In genomic region chr20:49880177-49880576, GRCh38 we compare ENCODE assay signal across 31 cellular contexts. TPM values are rescaled to one million over a fixed set of nuclear protein-coding genes. Genes with fewer than 3 reads are reported as not detected.
DNase-seq lines count a peak whose midpoint lies in the region; ATAC-seq and TF ChIP-seq lines count a peak whose summit lies in the region.
"Had no signal": no experiment of that assay in that cellular context is flagged by ENCODE, and none has a peak within 500 bp of the region (broad histone marks: within the 10 kb centered on the region; RNA-seq: fewer than 3 reads in every experiment).

No MANE protein-coding gene starts in this region.

- no peaks in the 10 kb centered on the region for H3K4me1 Mint-ChIP-seq in CD4-positive, alpha-beta T cell (ENCODE audit: low read depth)
- H3K4me1 Mint-ChIP-seq: H9; stimulated activated memory B cell treated with anti-CD40 and anti-IgM and Interleukin-4, amounts not matched to agents 10 μg/mL and 1 μg/mL and 100 μg/mL, for 72 hours; WTC11 had no signal

- H3K36me3 Mint-ChIP-seq in CD4-positive, alpha-beta T cell (ENCODE audit: low read depth): peaks cover 84% of the 10 kb centered on the region
- H3K36me3 Mint-ChIP-seq: IgD-negative memory B cell, WTC11 had no signal

- H3K36me3 ChIP-seq in MG63: peaks cover 34% of the 10 kb centered on the region

- H3K27me3 ChIP-seq in CD4-positive, alpha-beta T cell (ENCODE audit: control insufficient read depth, insufficient read depth, low read length): no peaks in the 10 kb centered on the region
- H3K27me3 ChIP-seq in MG63: no peaks in the 10 kb centered on the region
- H3K27me3 ChIP-seq: Peyer's patch, tibial nerve had no signal

- no peaks in the 10 kb centered on the region for H3K27me3 Mint-ChIP-seq in CD4-positive, alpha-beta T cell
- H3K27me3 Mint-ChIP-seq: effector memory CD8-positive, alpha-beta T cell; IgD-negative memory B cell; natural killer cell treated with Interleukin-12 subunit alpha and Interleukin-12 subunit beta and Interleukin-15 and Interleukin-18, amount 100 ng/mL, for 72 hours; stimulated activated memory B cell treated with anti-CD40 and anti-IgM and Interleukin-4, amounts not matched to agents 10 μg/mL and 1 μg/mL and 100 μg/mL, for 72 hours had no signal

- TF ChIP-seq CTCF in CD4-positive, alpha-beta T cell (IDR thresholded peaks at IDR 0.05): no peak
- TF ChIP-seq CTCF in cardiac fibroblast (IDR thresholded peaks at IDR 0.05; ENCODE audit: low read depth, low read length) (no peak), RWPE1 (conservative IDR thresholded peaks at IDR 0.05; ENCODE audit: low read depth) (no peak)

- no peaks in the 10 kb centered on the region for H3K9me3 Mint-ChIP-seq in CD4-positive, alpha-beta T cell
- H3K9me3 Mint-ChIP-seq: CD8-positive, alpha-beta T cell; effector memory CD8-positive, alpha-beta T cell; H9; IgD-negative memory B cell; natural killer cell treated with Interleukin-12 subunit alpha and Interleukin-12 subunit beta and Interleukin-15 and Interleukin-18, amount 100 ng/mL, for 72 hours; stimulated activated memory B cell treated with anti-CD40 and anti-IgM and Interleukin-4, amounts not matched to agents 10 μg/mL and 1 μg/mL and 100 μg/mL, for 72 hours; T-helper 2 cell treated with Interferon-gamma antibody and Interleukin-4, amounts not matched to agents 5 μg/mL and 100 μg/mL, for 36 hours; WTC11 had no signal

- DNase-seq in CD4-positive, alpha-beta T cell: peak in 1 of 10 experiments; percentile 7
- DNase-seq in MG63: peak; percentile 62
- peak; percentile 29 to 37 for DNase-seq in cardiac fibroblast (ENCODE audit: low read depth in 2 of 2)
- DNase-seq in myocyte (ENCODE audit: low read depth): peak; percentile 33
- DNase-seq in RWPE1 (ENCODE audit: low spot score): no peak
- DNase-seq in SKM-1 treated with dmso at 0.1 percent for 144 hours (lab: John Stamatoyannopoulos, UW; ENCODE audit: unreplicated experiment): no peak
- no peak for DNase-seq in posterior cingulate gyrus
- DNase-seq: activated CD4-positive, alpha-beta T cell treated with anti-CD3 and anti-CD28 coated beads, Interleukin-2, amount 50 U/mL, for 4 hours; activated gamma-delta T cell; amygdala; CD8-positive, alpha-beta T cell; DMS153; effector memory CD8-positive, alpha-beta T cell; GDM1; H9; midbrain; NCI-H1436; NCI-H510A treated with DMSO at 0.1 percent for 48 hours; Peyer's patch; SK-N-SH; stimulated activated CD4-positive, alpha-beta T cell treated with anti-CD3 and anti-CD28 coated beads, Interleukin-1b, Interleukin-23, amount 100 ng/mL, for 48 hours had no signal

- intact Hi-C loops in CD4-positive, alpha-beta T cell (cut with DNase I, micrococcal nuclease): no loop called here
- intact Hi-C loops in posterior cingulate gyrus (cut with DNase I): no loop called here

- H3K27ac ChIP-seq in CD4-positive, alpha-beta T cell (ENCODE audit: low read depth, low read length): no peak overlapping the region
- H3K27ac ChIP-seq in RWPE1: no peak overlapping the region
- H3K27ac ChIP-seq: parathyroid adenoma, Peyer's patch, skin epidermis, tibial nerve had no signal

- H3K9me3 ChIP-seq in CD4-positive, alpha-beta T cell (ENCODE audit: control insufficient read depth, low read length): no peaks in the 10 kb centered on the region
- H3K9me3 ChIP-seq in MG63: no peaks in the 10 kb centered on the region
- H3K9me3 ChIP-seq: Peyer's patch, SK-N-SH, tibial nerve had no signal

- no peak overlapping the region for H3K4me3 ChIP-seq in MG63
- no peak overlapping the region for H3K4me3 ChIP-seq in cardiac fibroblast (replicated peaks in 1 of 2; ENCODE audit: low read depth in 2 of 2, low read length in 2 of 2)
- H3K4me3 ChIP-seq: Peyer's patch, skin epidermis, tibial nerve had no signal

- H3K4me3 Mint-ChIP-seq in CD4-positive, alpha-beta T cell: no peak overlapping the region
- H3K4me3 Mint-ChIP-seq: CD8-positive, alpha-beta T cell; effector memory CD8-positive, alpha-beta T cell; H9; IgD-negative memory B cell; natural killer cell treated with Interleukin-12 subunit alpha and Interleukin-12 subunit beta and Interleukin-15 and Interleukin-18, amount 100 ng/mL, for 72 hours; stimulated activated memory B cell treated with anti-CD40 and anti-IgM and Interleukin-4, amounts not matched to agents 10 μg/mL and 1 μg/mL and 100 μg/mL, for 72 hours; T-helper 2 cell treated with Interferon-gamma antibody and Interleukin-4, amounts not matched to agents 5 μg/mL and 100 μg/mL, for 36 hours; WTC11 had no signal

- H3K27ac Mint-ChIP-seq in CD4-positive, alpha-beta T cell: peak overlapping the region; percentile 42
- H3K27ac Mint-ChIP-seq: CD8-positive, alpha-beta T cell; H9; stimulated activated memory B cell treated with anti-CD40 and anti-IgM and Interleukin-4, amounts not matched to agents 10 μg/mL and 1 μg/mL and 100 μg/mL, for 72 hours; T-helper 2 cell treated with Interferon-gamma antibody and Interleukin-4, amounts not matched to agents 5 μg/mL and 100 μg/mL, for 36 hours had no signal

- ATAC-seq in CD4-positive, alpha-beta T cell (ENCODE audit: poor library complexity): no peak
- ATAC-seq in GM21786 (IDR thresholded peaks at IDR 0.05; ENCODE audit: unreplicated experiment): no peak
- ATAC-seq: CD8-positive, alpha-beta T cell; effector memory CD8-positive, alpha-beta T cell; esophagus mucosa; natural killer cell treated with Interleukin-12 subunit alpha and Interleukin-12 subunit beta and Interleukin-15 and Interleukin-18, amount 100 ng/mL, for 72 hours; stimulated activated memory B cell treated with anti-CD40 and anti-IgM and Interleukin-4, amounts not matched to agents 10 μg/mL and 1 μg/mL and 100 μg/mL, for 72 hours; WTC11 had no signal

- CTCF ChIA-PET in CD4-positive, alpha-beta T cell (lab: Charles Lee): interaction anchor here (0.8 kb wide), 1 partner anchor 34 kb away, joined by 3 read pairs; no protein-coding TSS in a partner anchor
- CTCF ChIA-PET in RWPE1 (lab: Yijun Ruan, JAX): interaction anchor here (0.8 to 1.4 kb wide), 2 partner anchors 9 to 34 kb away, joined by 3 to 7 read pairs; no protein-coding TSS in a partner anchor

- POLR2A ChIA-PET in CD4-positive, alpha-beta T cell (lab: Charles Lee): interaction anchor here (0.7 kb wide), 1 partner anchor 67 kb away, joined by 3 read pairs; the partner anchor contains the start of gene SLC9A8
- POLR2A ChIA-PET in RWPE1 (lab: Yijun Ruan, JAX; ENCODE audit: low non-redundant PET): no interaction called here

RNA-seq across cellular contexts. Expression of gene SPATA2, which starts 35.2 kb away (rescaled TPM):
- total RNA-seq in CD4-positive, alpha-beta T cell: 10 to 100 TPM; 16.0 to 16.4 TPM
- 0.56 and 0.72 TPM in 2 replicates for total RNA-seq in MG63 (2014; rRNA removed; shearing (Covaris generic); ENCODE audit: low replicate concordance)
- total RNA-seq in myocyte: 4.1 and 4.8 TPM in 2 replicates
- polyA plus RNA-seq in myocyte (2012): 5.5 TPM

RNA-seq across cellular contexts. Expression of gene RNF114, which starts 56.0 kb away (rescaled TPM):
- 100 to 1,000 TPM; 129 to 132 TPM for total RNA-seq in CD4-positive, alpha-beta T cell
- 86.6 and 89.6 TPM in 2 replicates for total RNA-seq in MG63 (2014; rRNA removed; shearing (Covaris generic); ENCODE audit: low replicate concordance)
- 87.9 and 107 TPM in 2 replicates for total RNA-seq in myocyte
- 43.9 TPM for polyA plus RNA-seq in myocyte (2012)

Comparison
In these comparisons a context has a peak if more than half of its experiments do, and no peak if none do; other contexts are left out.
1. DNase-seq: peak in MG63 (single experiment), cardiac fibroblast (2 of 2) and myocyte (single experiment); none in RWPE1 (single experiment), SKM-1 treated with dmso at 0.1 percent for 144 hours (single experiment) and posterior cingulate gyrus (0 of 10).